8 cellular contexts compared by ENCODE assay signal in genomic region chr5:81751009-81751835, GRCh38. TPM values are rescaled to one million over a fixed set of nuclear protein-coding genes. Genes with fewer than 3 reads are reported as not detected.
DNase-seq lines count a peak whose midpoint lies in the region; ATAC-seq and TF ChIP-seq lines count a peak whose summit lies in the region.

Gene SSBP2, minus strand, starts transcription at chr5:81751097. Its CDS starts 55 bp downstream, at chr5:81751042.

- H3K9me3 ChIP-seq in OCI-LY7 (ENCODE audit: low read length) (no peaks in the 10 kb centered on the region), mononuclear cell (ENCODE audit: low read depth, low read length) (no peaks in the 10 kb centered on the region)

- H3K27me3 ChIP-seq in mononuclear cell (ENCODE audit: insufficient read depth, low read length), result peaks cover 4% of the 10 kb centered on the region

- BruUV-seq in OCI-LY7 (replicated peaks; lab: Mats Ljungman, UMichigan), result no TSS peak

- peaks cover 6% of the 10 kb centered on the region; the same call in 1 of the 2 replicates for H3K36me3 ChIP-seq in OCI-LY7 (ENCODE audit: insufficient read depth, low read length)

- H3K4me2 ChIP-seq in OCI-LY7 (ENCODE audit: low read length), result peak within 1 kb of the TSS; percentile 83

- peak; percentile 73 for ATAC-seq in GM21526 (IDR thresholded peaks at IDR 0.05; ENCODE audit: low FRiP score, unreplicated experiment)

- H3K9me2 ChIP-seq in OCI-LY7 (ENCODE audit: insufficient read depth, low read length), result no peaks in the 10 kb centered on the region

- peaks cover 32% of the 10 kb centered on the region for H3K79me2 ChIP-seq in OCI-LY7 (ENCODE audit: insufficient read depth, low read depth, low read length)

- H3K4me3 ChIP-seq in OCI-LY7 (ENCODE audit: low read depth, low read length, poor library complexity, severe bottlenecking), result peak within 1 kb of the TSS; percentile 91
- peak within 1 kb of the TSS; percentile 63 for H3K4me3 ChIP-seq in mononuclear cell (ENCODE audit: low read length)

- intact Hi-C loops in OCI-LY7 (cut with micrococcal nuclease; ENCODE audit: unreplicated experiment), result loop anchor here (1.0 to 10.0 kb wide), 6 partner anchors 36 to 474 kb away; no protein-coding TSS in a partner anchor

- CTCF ChIA-PET in OCI-LY7 (lab: Charles Lee; ENCODE audit: unreplicated experiment), result interaction anchor here (0.6 to 1.0 kb wide), 3 partner anchors 85 to 246 kb away, joined by 3 to 4 read pairs (median 3); no protein-coding TSS in a partner anchor

- DNase-seq in DMS 273 treated with DMSO at 0.1 percent for 48 hours (lab: John Stamatoyannopoulos, UW) (peak; percentile 98), HuH-7 (ENCODE audit: low spot score) (peak; percentile 86), OCI-LY7 (ENCODE audit: low spot score) (peak; percentile 98), activated T-cell treated with anti-CD3 and anti-CD28 coated beads for 24 hours (ENCODE audit: low read depth) (peak; percentile 97), epidermal melanocyte (ENCODE audit: insufficient read length, low spot score) (peak; percentile 83)
- peak; percentile 94 to 95 for DNase-seq in stimulated activated CD8-positive, alpha-beta memory T cell treated with anti-CD3 and anti-CD28 coated beads, Interleukin-2, amount 100 ng/mL, for 48 hours (ENCODE audit: low read depth in 2 of 2)

- H4K20me1 ChIP-seq in OCI-LY7 (ENCODE audit: insufficient read depth, low read length), result peaks cover 9% of the 10 kb centered on the region; the same call in 1 of the 2 replicates

- H3K27ac ChIP-seq in OCI-LY7 (ENCODE audit: low read depth, low read length, poor library complexity, severe bottlenecking), result peak within 1 kb of the TSS; percentile 98

- 0 out of 2 replicates have a peak, but pooled peaks have one; percentile 17 for TF ChIP-seq CTCF in OCI-LY7 (conservative IDR thresholded peaks at IDR 0.05; ENCODE audit: low read length)

- POLR2A ChIA-PET in OCI-LY7 (lab: Charles Lee), result interaction anchor here (0.6 to 4.2 kb wide), 15 partner anchors 8 to 418 kb away, joined by 3 to 81 read pairs (median 4); no protein-coding TSS in a partner anchor

- H2AFZ ChIP-seq in OCI-LY7 (ENCODE audit: low read length), result peak within 1 kb of the TSS; percentile 73

- H3K4me1 ChIP-seq in OCI-LY7 (ENCODE audit: insufficient read depth, low read length, poor library complexity, severe bottlenecking) (peaks cover 44% of the 10 kb centered on the region), mononuclear cell (ENCODE audit: insufficient read depth, low read length) (peaks cover 22% of the 10 kb centered on the region)

RNA-seq across cellular contexts. Expression of gene SSBP2, which starts in this region (rescaled TPM):
- total RNA-seq in OCI-LY7 (2014; rRNA removed; shearing (Covaris generic)), result 131 and 172 TPM in 2 replicates
- total RNA-seq in OCI-LY7 (2022), result 140 and 160 TPM in 2 replicates
- 35.9 TPM for total RNA-seq in mononuclear cell

Comparison
In these comparisons a context has a peak if more than half of its experiments do, and no peak if none do; other contexts are left out.
1. Peak in every context shown above with its lines: DNase-seq, ATAC-seq, H3K4me3 ChIP-seq and H3K27ac ChIP-seq.